Comparison of ENCODE assay signal across 9 cellular contexts in the genomic region with DNA sequence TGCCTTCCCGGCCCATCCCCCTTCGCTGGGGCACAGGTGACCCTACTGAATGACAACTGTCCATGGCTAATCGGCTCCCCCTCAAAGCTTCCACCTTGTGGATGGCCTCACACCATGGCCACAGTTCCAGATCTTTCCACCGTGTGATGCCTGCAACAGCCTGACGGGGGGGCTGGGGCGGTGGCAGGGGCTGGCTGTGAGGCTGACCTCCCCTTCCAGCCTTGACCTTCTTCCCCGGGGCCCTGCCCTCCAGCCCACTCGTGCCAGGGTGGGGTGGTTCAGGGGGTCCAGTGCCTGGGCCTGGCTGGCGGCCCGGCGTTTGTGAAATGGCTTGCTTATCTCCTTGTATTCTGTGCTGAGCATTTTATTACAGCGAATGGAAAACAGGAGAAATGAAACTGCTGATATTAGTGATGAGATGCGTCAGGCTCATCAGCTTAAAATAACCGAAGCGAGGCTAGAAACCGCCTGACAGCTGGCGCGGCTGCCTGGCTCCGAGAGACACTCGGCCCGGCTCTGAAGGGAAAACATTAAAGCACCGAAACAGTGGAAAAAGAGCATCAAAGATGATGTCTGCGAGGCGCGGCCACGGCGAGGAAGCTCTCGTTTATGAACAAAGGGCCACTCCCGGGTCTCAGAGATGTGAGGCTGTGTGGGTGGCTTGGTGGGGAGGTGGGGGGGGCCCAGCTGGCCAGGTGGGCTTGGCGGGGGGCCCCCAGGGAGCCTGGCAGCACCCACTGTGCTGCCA. TPM values are rescaled to one million over a fixed set of nuclear protein-coding genes. Genes with fewer than 3 reads are reported as not detected.
A peak's percentile ranks its signal among the peaks of the same experiment; 100 is the strongest.
DNase-seq lines count a peak whose midpoint lies in the region; ATAC-seq and TF ChIP-seq lines count a peak whose summit lies in the region.
"Had no signal": no experiment of that assay in that cellular context is flagged by ENCODE, and none has a peak within 500 bp of the region (broad histone marks: within the 10 kb centered on the region; RNA-seq: fewer than 3 reads in every experiment).

No MANE protein-coding gene starts in this region.

- H3K4me3 Mint-ChIP-seq in activated CD4-positive, alpha-beta T cell treated with anti-CD3 and anti-CD28 coated beads, Interleukin-2, amount 10 ng/mL, durations not matched to agents 24 days and 14 days, result peak overlapping the region; percentile 89
- H3K4me3 Mint-ChIP-seq in neural crest cell, result no peak overlapping the region

- peak overlapping the region; percentile 27 for H3K9ac ChIP-seq in endocrine pancreas (ENCODE audit: control insufficient read depth, insufficient read depth, low read length)

- H3K4me3 ChIP-seq in endocrine pancreas (ENCODE audit: control insufficient read depth, insufficient read depth, low read length), result no peak overlapping the region
- H3K4me3 ChIP-seq in tibial nerve, result peak overlapping the region; percentile 8 to 38 (median 32)

- peak; percentile 34 for ATAC-seq in HG02763 (IDR thresholded peaks at IDR 0.05; ENCODE audit: unreplicated experiment)

- H3K27me3 ChIP-seq in endocrine pancreas (ENCODE audit: control insufficient read depth, insufficient read depth, low read length), result peaks cover 4% of the 10 kb centered on the region
- H3K27me3 ChIP-seq in tibial nerve, result peaks cover 0 to 31% of the 10 kb centered on the region in 2 donors

- H3K36me3 ChIP-seq in endocrine pancreas (ENCODE audit: control insufficient read depth, insufficient read depth, low read length) (no peaks in the 10 kb centered on the region), tibial nerve (no peaks in the 10 kb centered on the region)

- peak overlapping the region; percentile 71 to 94 (median 84) for H3K27ac ChIP-seq in tibial nerve

- H3K9me3 Mint-ChIP-seq in activated CD4-positive, alpha-beta T cell treated with anti-CD3 and anti-CD28 coated beads, Interleukin-2, amount 10 ng/mL, durations not matched to agents 24 days and 14 days, result peaks cover 11% of the 10 kb centered on the region
- peaks cover 6% of the 10 kb centered on the region for H3K9me3 Mint-ChIP-seq in neural crest cell

- TF ChIP-seq EP300 in tibial nerve (IDR thresholded peaks at IDR 0.05), result peak in 1 of 2 donors; percentile 56

- H3K9me3 ChIP-seq in endocrine pancreas (ENCODE audit: control insufficient read depth, low read length) (no peaks in the 10 kb centered on the region), tibial nerve (no peaks in the 10 kb centered on the region)

- TF ChIP-seq CTCF in GM12872 (IDR thresholded peaks at IDR 0.05; ENCODE audit: insufficient read depth, low read depth, low read length) (peak; percentile 57), neural crest cell (conservative IDR thresholded peaks at IDR 0.05) (peak; percentile 23), tibial nerve (IDR thresholded peaks at IDR 0.05) (peak in 3 of 5 experiments; percentile 25 to 39 (median 38))

- intact Hi-C loops in activated CD4-positive, alpha-beta T cell treated with anti-CD3 and anti-CD28 coated beads, Interleukin-2, amount 10 ng/mL, durations not matched to agents 24 days and 14 days (cut with micrococcal nuclease), result loop anchor here (1.0 to 5.0 kb wide), 6 partner anchors 15 to 172 kb away; partner anchors contain the start of genes D2HGDH, DTYMK and ING5

- 13 to 33% methylated on average over 30 of the region's 30 CpGs for WGBS in tibial nerve, 2 donors

- DNase-seq in activated CD4-positive, alpha-beta T cell treated with anti-CD3 and anti-CD28 coated beads, Interleukin-2, amount 10 ng/mL, durations not matched to agents 24 days and 14 days, result peak; percentile 86
- DNase-seq in neural crest cell (ENCODE audit: low read depth, low spot score) (no peak), tibial nerve (ENCODE audit: low spot score in 2 of 2) (peak; percentile 42 to 54), SIG-M5 treated with dmso at 0.1 percent for 504 hours (lab: John Stamatoyannopoulos, UW; ENCODE audit: unreplicated experiment) (no peak), NCI-H345 (lab: John Stamatoyannopoulos, UW) (no peak)

- peaks cover 5% of the 10 kb centered on the region for H3K27me3 Mint-ChIP-seq in activated CD4-positive, alpha-beta T cell treated with anti-CD3 and anti-CD28 coated beads, Interleukin-2, amount 10 ng/mL, durations not matched to agents 24 days and 14 days
- peaks cover 5% of the 10 kb centered on the region for H3K27me3 Mint-ChIP-seq in neural crest cell (ENCODE audit: low read depth)

- no peak for TF ChIP-seq POLR2A in tibial nerve (IDR thresholded peaks at IDR 0.05)

- peaks cover 55% of the 10 kb centered on the region for H3K4me1 Mint-ChIP-seq in activated CD4-positive, alpha-beta T cell treated with anti-CD3 and anti-CD28 coated beads, Interleukin-2, amount 10 ng/mL, durations not matched to agents 24 days and 14 days
- H3K4me1 Mint-ChIP-seq in neural crest cell, result peaks cover 16% of the 10 kb centered on the region

- H3K36me3 Mint-ChIP-seq in activated CD4-positive, alpha-beta T cell treated with anti-CD3 and anti-CD28 coated beads, Interleukin-2, amount 10 ng/mL, durations not matched to agents 24 days and 14 days (ENCODE audit: low read depth), result peaks cover 17% of the 10 kb centered on the region
- peaks cover 4% of the 10 kb centered on the region for H3K36me3 Mint-ChIP-seq in neural crest cell (ENCODE audit: low read depth)

- H3K4me1 ChIP-seq in endocrine pancreas (ENCODE audit: control insufficient read depth, insufficient read depth, low read length), result no peaks in the 10 kb centered on the region
- H3K4me1 ChIP-seq in tibial nerve, result peaks cover 0 to 38% (median 20%) of the 10 kb centered on the region in 4 donors

- H3K27ac Mint-ChIP-seq in activated CD4-positive, alpha-beta T cell treated with anti-CD3 and anti-CD28 coated beads, Interleukin-2, amount 10 ng/mL, durations not matched to agents 24 days and 14 days, result peak overlapping the region; percentile 91
- peak overlapping the region; percentile 93 for H3K27ac Mint-ChIP-seq in neural crest cell (ENCODE audit: unreplicated experiment)

RNA-seq across cellular contexts. Expression of gene PDCD1, which starts 0.9 kb away (rescaled TPM):
- total RNA-seq in activated CD4-positive, alpha-beta T cell treated with anti-CD3 and anti-CD28 coated beads, Interleukin-2, amount 10 ng/mL, durations not matched to agents 24 days and 14 days, result 79.6 and 83.3 TPM in 2 replicates
- total RNA-seq in neural crest cell (not detected in 2 replicates), tibial nerve (under 1 TPM in 3 of 4 donors, not detected in 1; 0.22 to 0.60 (median 0.42) TPM)

RNA-seq across cellular contexts. Expression of gene RTP5, which starts 9.9 kb away (rescaled TPM):
- 0.07 TPM in 1 of 2 replicates, not detected in the other for total RNA-seq in activated CD4-positive, alpha-beta T cell treated with anti-CD3 and anti-CD28 coated beads, Interleukin-2, amount 10 ng/mL, durations not matched to agents 24 days and 14 days
- not detected in 2 replicates for total RNA-seq in neural crest cell
- not detected for total RNA-seq in tibial nerve
- total RNA-seq: T-helper 1 cell treated with Interleukin-12 subunit alpha and Interleukin-12 subunit beta and Interleukin-4 antibody, amounts not matched to agents 30 ng/mL and 1 ng/mL, for 36 hours had no signal

RNA-seq across cellular contexts. Expression of gene NEU4, which starts 50.6 kb away (rescaled TPM):
- total RNA-seq in activated CD4-positive, alpha-beta T cell treated with anti-CD3 and anti-CD28 coated beads, Interleukin-2, amount 10 ng/mL, durations not matched to agents 24 days and 14 days, result 1.0 and 1.2 TPM in 2 replicates
- 0.14 and 0.25 TPM in 2 replicates for total RNA-seq in neural crest cell
- 1 to 10 TPM in 2 of 4 donors, not detected in 2; 1.1 to 1.6 TPM for total RNA-seq in tibial nerve

Comparison
In these comparisons a context has a peak if more than half of its experiments do, and no peak if none do; other contexts are left out.
1. DNase-seq: peak in activated CD4-positive, alpha-beta T cell treated with anti-CD3 and anti-CD28 coated beads, Interleukin-2, amount 10 ng/mL, durations not matched to agents 24 days and 14 days (single experiment) and tibial nerve (2 of 2); none in neural crest cell (single experiment), SIG-M5 treated with dmso at 0.1 percent for 504 hours (single experiment) and NCI-H345 (single experiment).
2. RNA of gene PDCD1, which starts 0.9 kb away (total RNA-seq): 79.6 to 83.3 TPM in activated CD4-positive, alpha-beta T cell treated with anti-CD3 and anti-CD28 coated beads, Interleukin-2, amount 10 ng/mL, durations not matched to agents 24 days and 14 days; 0.22 to 0.60 TPM in tibial nerve and not detected in neural crest cell; every median in the first group is over 10 times any median in the second.
3. Peak in every context shown above with its lines, with median percentiles within 50 percentile points of each other: CTCF ChIP-seq.